Comparison of ENCODE assay signal across 9 cellular contexts in genomic region chr13:62512194-62513141, GRCh38.
DNase-seq lines count a peak whose midpoint lies in the region; ATAC-seq, FAIRE-seq and TF ChIP-seq lines count a peak whose summit lies in the region.
"Had no signal": no experiment of that assay in that cellular context is flagged by ENCODE, and none has a peak within 500 bp of the region (broad histone marks: within the 10 kb centered on the region; RNA-seq: fewer than 3 reads in every experiment).

No MANE protein-coding gene starts in this region.

- H3K36me3 Mint-ChIP-seq in effector memory CD8-positive, alpha-beta T cell (ENCODE audit: insufficient read depth) = no peaks in the 10 kb centered on the region
- H3K36me3 Mint-ChIP-seq: activated naive CD4-positive, alpha-beta T cell treated with anti-CD3 and anti-CD28 coated beads, Interleukin-2, amount 50 U/mL, for 24 hours had no signal

- peak overlapping the region; percentile 48 for H3K23ac ChIP-seq in mesendoderm (ENCODE audit: low read length)

- H2BK120ac ChIP-seq in mesendoderm (ENCODE audit: low read depth, low read length) = no peak overlapping the region

- H3K27me3 Mint-ChIP-seq in effector memory CD8-positive, alpha-beta T cell = no peaks in the 10 kb centered on the region
- H3K27me3 Mint-ChIP-seq: activated naive CD4-positive, alpha-beta T cell treated with anti-CD3 and anti-CD28 coated beads, Interleukin-2, amount 50 U/mL, for 24 hours had no signal

- FAIRE-seq in bronchial epithelial cell (lab: Jason Lieb, UNC) = peak; percentile 50

- H3K4me2 ChIP-seq in mesendoderm (ENCODE audit: low read length) = no peak overlapping the region

- no peaks in the 10 kb centered on the region for H3K9me3 ChIP-seq in tibial artery

- H3K27ac ChIP-seq in mesendoderm (ENCODE audit: low read depth, low read length) = no peak overlapping the region
- H3K27ac ChIP-seq in tibial artery = no peak overlapping the region

- H3K9me3 Mint-ChIP-seq in effector memory CD8-positive, alpha-beta T cell = peaks cover 8 to 10% of the 10 kb centered on the region in 2 donors

- H4K8ac ChIP-seq in mesendoderm (ENCODE audit: low read depth, low read length) = no peak overlapping the region

- H2AK5ac ChIP-seq in mesendoderm (ENCODE audit: low read length) = peak overlapping the region; percentile 15

- no peak overlapping the region for H3K4me3 Mint-ChIP-seq in effector memory CD8-positive, alpha-beta T cell
- H3K4me3 Mint-ChIP-seq: activated naive CD4-positive, alpha-beta T cell treated with anti-CD3 and anti-CD28 coated beads, Interleukin-2, amount 50 U/mL, for 24 hours had no signal

- peak overlapping the region; percentile 75 for H4K5ac ChIP-seq in mesendoderm (ENCODE audit: low read length)

- no peaks in the 10 kb centered on the region for H3K4me1 Mint-ChIP-seq in effector memory CD8-positive, alpha-beta T cell (ENCODE audit: low read depth in 2 of 2)
- H3K4me1 Mint-ChIP-seq: activated naive CD4-positive, alpha-beta T cell treated with anti-CD3 and anti-CD28 coated beads, Interleukin-2, amount 50 U/mL, for 24 hours had no signal

- H3K36me3 ChIP-seq in bronchial epithelial cell (ENCODE audit: control insufficient read depth, insufficient read depth, low read length) (no peaks in the 10 kb centered on the region), mesendoderm (ENCODE audit: control insufficient read depth, insufficient read depth, low read length) (no peaks in the 10 kb centered on the region), tibial artery (no peaks in the 10 kb centered on the region)

- ATAC-seq in GM19351 (IDR thresholded peaks at IDR 0.05; ENCODE audit: unreplicated experiment) (peak; percentile 81), HG03108 (IDR thresholded peaks at IDR 0.05; ENCODE audit: unreplicated experiment) (peak; percentile 81)
- no peak for ATAC-seq in effector memory CD8-positive, alpha-beta T cell (replicated peaks)

- no peak overlapping the region for H2BK5ac ChIP-seq in mesendoderm (ENCODE audit: low read length)

- TF ChIP-seq CTCF in bronchial epithelial cell (IDR thresholded peaks at IDR 0.05; ENCODE audit: insufficient read depth, low read length, severe bottlenecking) = peak; percentile 67
- TF ChIP-seq CTCF in tibial artery (IDR thresholded peaks at IDR 0.05) = no peak

- H3K18ac ChIP-seq in mesendoderm (ENCODE audit: low read length) = peak overlapping the region; percentile 10

- no peak overlapping the region for H2BK15ac ChIP-seq in mesendoderm (replicated peaks; ENCODE audit: low read depth)

- H3K9ac ChIP-seq in mesendoderm (ENCODE audit: low read length) = no peak overlapping the region

- no peaks in the 10 kb centered on the region for H3K79me2 ChIP-seq in mesendoderm (ENCODE audit: control insufficient read depth, insufficient read depth, low read length)

- H3K4me1 ChIP-seq in mesendoderm (ENCODE audit: control insufficient read depth, low read depth, low read length) (no peaks in the 10 kb centered on the region), tibial artery (no peaks in the 10 kb centered on the region)

- no CpG with 5 or more reads among the region's 7 CpGs for WGBS in mesendoderm (ENCODE audit: extremely low coverage, insufficient coverage, low lambda C conversion rate)

- no peaks in the 10 kb centered on the region for H3K27me3 ChIP-seq in bronchial epithelial cell (ENCODE audit: control insufficient read depth, insufficient read depth, low read length)
- no peaks in the 10 kb centered on the region for H3K27me3 ChIP-seq in mesendoderm (ENCODE audit: insufficient read depth, low read length, poor library complexity)
- H3K27me3 ChIP-seq in tibial artery = no peaks in the 10 kb centered on the region

- no peak overlapping the region for H3K27ac Mint-ChIP-seq in effector memory CD8-positive, alpha-beta T cell
- H3K27ac Mint-ChIP-seq: activated naive CD4-positive, alpha-beta T cell treated with anti-CD3 and anti-CD28 coated beads, Interleukin-2, amount 50 U/mL, for 24 hours had no signal

- DNase-seq in GM03348 (ENCODE audit: low spot score) (peak; percentile 26), NCI-H69 (lab: John Stamatoyannopoulos, UW) (peak; percentile 77), bronchial epithelial cell (ENCODE audit: low read depth) (peak; percentile 26), mesendoderm (peak; percentile 85), tibial artery (no peak)
- no peak for DNase-seq in effector memory CD8-positive, alpha-beta T cell

- H3K56ac ChIP-seq in mesendoderm (ENCODE audit: low read length) = peak overlapping the region; percentile 78

- no peaks in the 10 kb centered on the region for H3K79me1 ChIP-seq in mesendoderm (ENCODE audit: low read length)

- no peak overlapping the region for H3K4ac ChIP-seq in mesendoderm (ENCODE audit: low read depth, low read length)

- H3K4me3 ChIP-seq in bronchial epithelial cell (ENCODE audit: low read depth, low read length) (no peak overlapping the region), mesendoderm (ENCODE audit: low read length) (no peak overlapping the region), tibial artery (no peak overlapping the region)

- intact Hi-C loops in tibial artery (cut with DNase I; ENCODE audit: low total_unique reads) = no loop called here

Comparison
In these comparisons a context has a peak if more than half of its experiments do, and no peak if none do; other contexts are left out.
1. DNase-seq: peak in GM03348 (single experiment), NCI-H69 (single experiment), bronchial epithelial cell (single experiment) and mesendoderm (single experiment); none in tibial artery (0 of 2) and effector memory CD8-positive, alpha-beta T cell (0 of 3).